Comparison of ENCODE assay signal across 29 cellular contexts in genomic region chr22:45802074-45802473, GRCh38.
"Had no signal": no experiment of that assay in that cellular context is flagged by ENCODE, and none has a peak within 500 bp of the region (broad histone marks: within the 10 kb centered on the region; RNA-seq: fewer than 3 reads in every experiment).

No MANE protein-coding gene starts in this region.

- H3K4me3 ChIP-seq: left ventricle myocardium inferior, lung, mucosa of descending colon, neural progenitor cell, skin epidermis, stomach, testis, thyroid gland, transverse colon, upper lobe of left lung, vagina had no signal

- H3K4me2 ChIP-seq: neural progenitor cell had no signal

- H3K9ac ChIP-seq: neural progenitor cell, parathyroid adenoma had no signal

- FAIRE-seq: islet of Langerhans had no signal

- H2AFZ ChIP-seq: neural progenitor cell, parathyroid adenoma had no signal

- H3K36me3 ChIP-seq: thyroid gland had no signal

- H3K4me1 ChIP-seq: neural progenitor cell, parathyroid adenoma, testis, thyroid gland had no signal

- H3K79me2 ChIP-seq: parathyroid adenoma had no signal

- ATAC-seq: mucosa of descending colon; natural killer cell; right cardiac atrium; sciatic nerve; stimulated activated naive B cell treated with anti-CD40 and anti-IgM and Interleukin-4, amounts not matched to agents 10 μg/mL and 1 μg/mL and 100 μg/mL, for 72 hours; stimulated activated naive CD8-positive, alpha-beta T cell treated with anti-CD3 and anti-CD28 coated beads, Interleukin-15, Interleukin-2, amounts not matched to agents 100 U/mL and 50 U/mL, for 24 hours had no signal

- H3K27me3 ChIP-seq: neural progenitor cell, neutrophil, stomach, testis, thyroid gland, transverse colon, upper lobe of left lung, vagina had no signal

- DNase-seq: hypothalamus; immature natural killer cell; left ventricle myocardium inferior; midbrain; mucosa of descending colon; natural killer cell; nephron progenitor cell; occipital lobe; retina; right cardiac atrium; stimulated activated CD4-positive, alpha-beta T cell treated with anti-CD3 and anti-CD28 coated beads, Interleukin-12 subunit alpha, Interleukin-12 subunit beta, amount 100 ng/mL, for 4 hours; stimulated activated CD4-positive, alpha-beta T cell treated with anti-CD3 and anti-CD28 coated beads, Interleukin-15, amount 100 ng/mL, for 24 hours; stimulated activated CD4-positive, alpha-beta T cell treated with anti-CD3 and anti-CD28 coated beads, Interleukin-2, amount 100 ng/mL, for 24 hours; stimulated activated CD4-positive, alpha-beta T cell treated with anti-CD3 and anti-CD28 coated beads, Interleukin-4, amount 100 ng/mL, for 1 hour; stimulated activated naive B cell treated with anti-CD40 and anti-IgM and Interleukin-4, amounts not matched to agents 10 μg/mL and 1 μg/mL and 100 μg/mL, for 72 hours; stimulated activated naive CD8-positive, alpha-beta T cell treated with anti-CD3 and anti-CD28 coated beads, Interleukin-15, Interleukin-2, amounts not matched to agents 100 U/mL and 50 U/mL, for 24 hours; stomach; testis; thyroid gland; transverse colon; upper lobe of left lung had no signal

- H3K9me3 ChIP-seq: testis, thyroid gland, transverse colon, vagina had no signal

- H3K27ac ChIP-seq: left ventricle myocardium inferior, neural progenitor cell, neutrophil, parathyroid adenoma, skin epidermis, stomach, testis, thyroid gland, transverse colon, upper lobe of left lung, vagina had no signal
